In genomic region chr4:34250562-34250961, GRCh38 we compare ENCODE assay signal across 1 cellular context.
TF ChIP-seq lines count a peak whose summit lies in the region.

No MANE protein-coding gene starts in this region.

TF ChIP-seq in SK-N-SH treated with all-trans-retinoic acid at 6 μM for 48 hours, 23 proteins besides CTCF, POLR2A, EP300 and RAD21 (continued from another document):
- no peak for TF ChIP-seq OSR1 (CRISPR knock-in tag; IDR thresholded peaks at IDR 0.05)
- no peak for TF ChIP-seq TOX (CRISPR knock-in tag; IDR thresholded peaks at IDR 0.05; ENCODE audit: borderline replicate concordance)
